8 cellular contexts compared by ENCODE assay signal in genomic region chr11:64245401-64245796, GRCh38. TPM values are rescaled to one million over a fixed set of nuclear protein-coding genes. Genes with fewer than 3 reads are reported as not detected.
DNase-seq lines count a peak whose midpoint lies in the region; ATAC-seq and TF ChIP-seq lines count a peak whose summit lies in the region.

No MANE protein-coding gene starts in this region.

- POLR2A ChIA-PET in BJ (lab: Charles Lee), result interaction anchor here (0.7 kb wide), 1 partner anchor 60 kb away, joined by 3 read pairs; no protein-coding TSS in a partner anchor

- H3K4me3 ChIP-seq in BJ (ENCODE audit: low read depth, low read length), result peak overlapping the region; percentile 94
- peak overlapping the region; percentile 96 for H3K4me3 ChIP-seq in Loucy (ENCODE audit: low read length, poor library complexity, severe bottlenecking)
- peak overlapping the region; percentile 94 for H3K4me3 ChIP-seq in adipocyte (ENCODE audit: low read length)
- peak overlapping the region; percentile 85 for H3K4me3 ChIP-seq in iPS-15b (ENCODE audit: low read depth, low read length)

- H2AFZ ChIP-seq in Loucy (ENCODE audit: low read length), result no peak overlapping the region

- H3F3A ChIP-seq in Loucy (ENCODE audit: low read depth), result peaks cover 6% of the 10 kb centered on the region; the same call in 1 of the 2 replicates

- H3K27me3 ChIP-seq in BJ (ENCODE audit: control insufficient read depth, insufficient read depth, low read length), result no peaks in the 10 kb centered on the region
- no peaks in the 10 kb centered on the region for H3K27me3 ChIP-seq in Loucy (ENCODE audit: insufficient read depth, low read length, poor library complexity, severe bottlenecking)
- H3K27me3 ChIP-seq in adipocyte (replicated peaks; ENCODE audit: control insufficient read depth, insufficient read depth, low read length), result no peaks in the 10 kb centered on the region
- H3K27me3 ChIP-seq in iPS-15b (ENCODE audit: control insufficient read depth, insufficient read depth, low read length), result no peaks in the 10 kb centered on the region

- H3K4me2 ChIP-seq in Loucy (ENCODE audit: low read depth, low read length, poor library complexity, severe bottlenecking), result peak overlapping the region; percentile 84

- H3K79me2 ChIP-seq in Loucy (ENCODE audit: insufficient read depth, low read length), result peaks cover 48% of the 10 kb centered on the region

- H3K36me3 ChIP-seq in BJ (ENCODE audit: control insufficient read depth, insufficient read depth, low read length), result peaks cover 11% of the 10 kb centered on the region
- peaks cover 11% of the 10 kb centered on the region; the same call in 1 of the 2 replicates for H3K36me3 ChIP-seq in Loucy (ENCODE audit: insufficient read depth, low read length)
- peaks cover 14% of the 10 kb centered on the region for H3K36me3 ChIP-seq in adipocyte (ENCODE audit: control insufficient read depth, insufficient read depth, low read length, severe bottlenecking)
- H3K36me3 ChIP-seq in iPS-15b (ENCODE audit: control insufficient read depth, insufficient read depth, low read length), result peaks cover 16% of the 10 kb centered on the region

- H3K9me3 ChIP-seq in Loucy (ENCODE audit: insufficient read depth, low read depth, low read length) (no peaks in the 10 kb centered on the region), adipocyte (ENCODE audit: control insufficient read depth, low read length) (no peaks in the 10 kb centered on the region), iPS-15b (ENCODE audit: control insufficient read depth, insufficient read depth, low read length) (no peaks in the 10 kb centered on the region)

- peaks cover 31% of the 10 kb centered on the region for H4K20me1 ChIP-seq in Loucy (ENCODE audit: insufficient read depth, low read length, poor library complexity, severe bottlenecking)

- H3K4me1 ChIP-seq in Loucy (ENCODE audit: insufficient read depth, low read length, poor library complexity, severe bottlenecking) (peaks cover 42% of the 10 kb centered on the region), adipocyte (ENCODE audit: control insufficient read depth, insufficient read depth, low read length) (peaks cover 38% of the 10 kb centered on the region), iPS-15b (ENCODE audit: control insufficient read depth, insufficient read depth, low read length) (peaks cover 28% of the 10 kb centered on the region)

- peak overlapping the region; percentile 88 for H3K9ac ChIP-seq in Loucy (ENCODE audit: low read depth, low read length, poor library complexity, severe bottlenecking)
- H3K9ac ChIP-seq in adipocyte (ENCODE audit: low read length), result peak overlapping the region; percentile 98
- peak overlapping the region; percentile 76 for H3K9ac ChIP-seq in iPS-15b (ENCODE audit: low read depth, low read length)

- no peak for TF ChIP-seq CTCF in BJ (IDR thresholded peaks at IDR 0.05; ENCODE audit: insufficient read depth, low read depth, low read length)
- no peak for TF ChIP-seq CTCF in Loucy (conservative IDR thresholded peaks at IDR 0.05; ENCODE audit: low read length)

- CTCF ChIA-PET in BJ (lab: Yijun Ruan, JAX), result interaction anchor here (1.0 to 8.2 kb wide), 7 partner anchors 24 to 110 kb away, joined by 4 to 92 read pairs (median 6); partner anchors contain the start of genes CATSPERZ, ESRRA and FERMT3

- no peak for DNase-seq in BJ (ENCODE audit: low read depth)
- no peak for DNase-seq in adipocyte (ENCODE audit: low read depth)
- DNase-seq in stimulated activated CD8-positive, alpha-beta memory T cell treated with anti-CD3 and anti-CD28 coated beads, Interleukin-4, amount 100 ng/mL, for 24 hours (ENCODE audit: low read depth), result peak; percentile 22
- DNase-seq in NK-92 treated with Interleukin-12 subunit alpha and Interleukin-12 subunit beta, amount 100 ng/mL, for 24 hours (lab: John Stamatoyannopoulos, UW), result no peak
- no peak for DNase-seq in 8988T

- ATAC-seq in HG03565 (IDR thresholded peaks at IDR 0.05; ENCODE audit: unreplicated experiment), result no peak

- no peaks in the 10 kb centered on the region for H3K9me2 ChIP-seq in Loucy (replicated peaks; ENCODE audit: low read depth, low read length)

RNA-seq across cellular contexts. Expression of gene PPP1R14B, which starts 1.3 kb away (rescaled TPM):
- polyA plus RNA-seq in BJ (2011; rRNA removed), result 174 and 283 TPM in 2 replicates
- polyA minus RNA-seq in BJ (2011; rRNA and poly(A)+ RNA removed), result 55.6 and 75.0 TPM in 2 replicates

RNA-seq across cellular contexts. Expression of gene FKBP2, which starts 4.5 kb away (rescaled TPM):
- 65.6 and 76.2 TPM in 2 replicates for polyA plus RNA-seq in BJ (2011; rRNA removed)
- polyA minus RNA-seq in BJ (2011; rRNA and poly(A)+ RNA removed), result 30.6 and 45.1 TPM in 2 replicates

RNA-seq across cellular contexts. Expression of gene PLCB3, which starts 5.9 kb away (rescaled TPM):
- polyA plus RNA-seq in BJ (2011; rRNA removed), result 17.9 and 30.2 TPM in 2 replicates
- polyA minus RNA-seq in BJ (2011; rRNA and poly(A)+ RNA removed), result 45.3 and 50.4 TPM in 2 replicates

RNA-seq across cellular contexts. Expression of gene VEGFB, which starts 11.0 kb away (rescaled TPM):
- 10.2 and 13.2 TPM in 2 replicates for polyA plus RNA-seq in BJ (2011; rRNA removed)
- 4.9 and 10.0 TPM in 2 replicates for polyA minus RNA-seq in BJ (2011; rRNA and poly(A)+ RNA removed)

RNA-seq across cellular contexts. Expression of gene DNAJC4, which starts 15.1 kb away (rescaled TPM):
- polyA plus RNA-seq in BJ (2011; rRNA removed), result 23.5 and 42.1 TPM in 2 replicates
- 11.4 and 23.1 TPM in 2 replicates for polyA minus RNA-seq in BJ (2011; rRNA and poly(A)+ RNA removed)
